ENCODE assay signal across 21 cellular contexts in the genomic region with DNA sequence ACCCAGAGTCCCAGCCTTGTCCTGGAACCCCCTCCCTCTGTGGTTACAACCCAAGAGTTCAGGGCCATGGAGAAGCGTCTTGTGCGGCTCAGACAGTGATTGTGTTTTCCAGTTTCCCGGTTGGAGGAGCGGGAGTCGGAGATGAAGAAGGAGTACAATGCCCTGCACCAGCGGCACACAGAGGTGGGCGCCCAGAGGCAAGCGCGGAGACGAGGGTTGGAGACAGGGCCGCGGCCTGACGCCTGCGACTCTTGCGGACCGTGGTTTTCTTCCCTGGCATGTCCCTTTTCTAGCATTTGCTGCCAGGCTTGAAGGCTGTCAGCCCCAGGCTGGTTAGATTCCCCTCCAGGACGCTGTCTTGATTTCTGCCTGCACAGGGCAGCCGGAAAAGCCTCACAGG. TPM values are rescaled to one million over a fixed set of nuclear protein-coding genes. Genes with fewer than 3 reads are reported as not detected.
DNase-seq lines count a peak whose midpoint lies in the region; ATAC-seq and TF ChIP-seq lines count a peak whose summit lies in the region.
"Had no signal": no experiment of that assay in that cellular context is flagged by ENCODE, and none has a peak within 500 bp of the region (broad histone marks: within the 10 kb centered on the region; RNA-seq: fewer than 3 reads in every experiment).

No MANE protein-coding gene starts in this region.

- H3K4me1 ChIP-seq in right atrium auricular region (peaks cover 0 to under 1% of the 10 kb centered on the region in 2 donors), hepatocyte (ENCODE audit: insufficient read depth) (no peaks in the 10 kb centered on the region)
- H3K4me1 ChIP-seq: Caco-2 had no signal

- intact Hi-C loops in Right ventricle myocardium inferior (cut with DNase I): no loop called here

- H3K79me2 ChIP-seq in hepatocyte: peaks cover 17% of the 10 kb centered on the region

- H3K4me2 ChIP-seq in hepatocyte: no peak overlapping the region
- H3K4me2 ChIP-seq: BLaER1 had no signal

- no peaks in the 10 kb centered on the region for H3K27me3 Mint-ChIP-seq in neural crest cell (ENCODE audit: low read depth)
- H3K27me3 Mint-ChIP-seq: B cell; CD4-positive, CD25-positive, alpha-beta regulatory T cell had no signal

- no peaks in the 10 kb centered on the region for H3K9me2 ChIP-seq in hepatocyte (replicated peaks; ENCODE audit: insufficient read depth)

- no peak overlapping the region for H3K4me3 Mint-ChIP-seq in neural crest cell
- H3K4me3 Mint-ChIP-seq in stimulated activated effector memory CD8-positive, alpha-beta T cell treated with anti-CD3 and anti-CD28 coated beads, Interleukin-12 subunit alpha, Interleukin-12 subunit beta, amount 100 ng/mL, for 72 hours: no peak overlapping the region
- H3K4me3 Mint-ChIP-seq: B cell; CD4-positive, CD25-positive, alpha-beta regulatory T cell; CD8-positive, alpha-beta T cell had no signal

- peaks cover 5% of the 10 kb centered on the region for H3K36me3 Mint-ChIP-seq in neural crest cell (ENCODE audit: low read depth)
- H3K36me3 Mint-ChIP-seq in stimulated activated effector memory CD8-positive, alpha-beta T cell treated with anti-CD3 and anti-CD28 coated beads, Interleukin-12 subunit alpha, Interleukin-12 subunit beta, amount 100 ng/mL, for 72 hours: peaks cover 49% of the 10 kb centered on the region

- H3K36me3 ChIP-seq in right atrium auricular region: peaks cover 75% of the 10 kb centered on the region
- no peaks in the 10 kb centered on the region for H3K36me3 ChIP-seq in hepatocyte (replicated peaks; ENCODE audit: insufficient read depth, low read depth)

- ATAC-seq in Right ventricle myocardium inferior: no peak
- ATAC-seq in stimulated activated effector memory CD8-positive, alpha-beta T cell treated with anti-CD3 and anti-CD28 coated beads, Interleukin-12 subunit alpha, Interleukin-12 subunit beta, amount 100 ng/mL, for 72 hours: no peak
- no peak for ATAC-seq in HG02610 (IDR thresholded peaks at IDR 0.05; ENCODE audit: unreplicated experiment)
- ATAC-seq: CD8-positive, alpha-beta T cell; GM12878 had no signal

- TF ChIP-seq CTCF in right atrium auricular region (IDR thresholded peaks at IDR 0.05) (no peak), neural crest cell (conservative IDR thresholded peaks at IDR 0.05) (no peak), foreskin fibroblast (IDR thresholded peaks at IDR 0.05; ENCODE audit: low read depth, low read length) (no peak), hepatocyte (IDR thresholded peaks at IDR 0.05; ENCODE audit: poor library complexity) (no peak)

- no peaks in the 10 kb centered on the region for H3K9me3 ChIP-seq in right atrium auricular region
- no peaks in the 10 kb centered on the region for H3K9me3 ChIP-seq in hepatocyte (ENCODE audit: low read depth)
- H3K9me3 ChIP-seq: Caco-2 had no signal

- H3K4me1 Mint-ChIP-seq in neural crest cell: no peaks in the 10 kb centered on the region
- peaks cover 10% of the 10 kb centered on the region for H3K4me1 Mint-ChIP-seq in stimulated activated effector memory CD8-positive, alpha-beta T cell treated with anti-CD3 and anti-CD28 coated beads, Interleukin-12 subunit alpha, Interleukin-12 subunit beta, amount 100 ng/mL, for 72 hours

- H4K20me1 ChIP-seq in hepatocyte (ENCODE audit: insufficient read depth, poor library complexity, severe bottlenecking): peaks cover 7% of the 10 kb centered on the region

- H2AFZ ChIP-seq in hepatocyte: no peak overlapping the region

- H3K9me3 Mint-ChIP-seq in neural crest cell: no peaks in the 10 kb centered on the region
- no peaks in the 10 kb centered on the region for H3K9me3 Mint-ChIP-seq in stimulated activated effector memory CD8-positive, alpha-beta T cell treated with anti-CD3 and anti-CD28 coated beads, Interleukin-12 subunit alpha, Interleukin-12 subunit beta, amount 100 ng/mL, for 72 hours
- H3K9me3 Mint-ChIP-seq: CD8-positive, alpha-beta T cell had no signal

- DNase-seq in Right ventricle myocardium inferior (ENCODE audit: missing footprints): peak; percentile 28
- DNase-seq in right atrium auricular region (ENCODE audit: low spot score): no peak
- no peak for DNase-seq in neural crest cell (ENCODE audit: low read depth, low spot score)
- DNase-seq in stimulated activated effector memory CD8-positive, alpha-beta T cell treated with anti-CD3 and anti-CD28 coated beads, Interleukin-12 subunit alpha, Interleukin-12 subunit beta, amount 100 ng/mL, for 72 hours (ENCODE audit: low spot score in 2 of 2): no peak
- no peak for DNase-seq in NCI-H187 (lab: John Stamatoyannopoulos, UW)
- DNase-seq in foreskin fibroblast: no peak
- no peak for DNase-seq in hepatocyte (ENCODE audit: low spot score)
- DNase-seq: Caco-2; CD4-positive, CD25-positive, alpha-beta regulatory T cell; CD8-positive, alpha-beta T cell; DMS153; DND-41; GDM1; GOT3; HCEC 1CT had no signal

- H3K27me3 ChIP-seq in right atrium auricular region: no peaks in the 10 kb centered on the region
- no peaks in the 10 kb centered on the region for H3K27me3 ChIP-seq in hepatocyte
- H3K27me3 ChIP-seq: BLaER1 had no signal

- WGBS in hepatocyte (ENCODE audit: low lambda C conversion rate, missing lambda C conversion rate): 98% methylated on average over 18 of the region's 18 CpGs

- H3K27ac ChIP-seq in right atrium auricular region (no peak overlapping the region), hepatocyte (no peak overlapping the region)
- H3K27ac ChIP-seq: 22Rv1, BLaER1, C4-2B had no signal

- H3K4me3 ChIP-seq in right atrium auricular region: no peak overlapping the region
- H3K4me3 ChIP-seq in foreskin fibroblast (ENCODE audit: low read depth in 1 of 2, low read length in 2 of 2): no peak overlapping the region
- no peak overlapping the region for H3K4me3 ChIP-seq in hepatocyte
- H3K4me3 ChIP-seq: BLaER1, GM12878 had no signal

- H3K27ac Mint-ChIP-seq in neural crest cell (ENCODE audit: unreplicated experiment): peak overlapping the region; percentile 50
- H3K27ac Mint-ChIP-seq in stimulated activated effector memory CD8-positive, alpha-beta T cell treated with anti-CD3 and anti-CD28 coated beads, Interleukin-12 subunit alpha, Interleukin-12 subunit beta, amount 100 ng/mL, for 72 hours: peak overlapping the region; percentile 23
- H3K27ac Mint-ChIP-seq: B cell; CD4-positive, CD25-positive, alpha-beta regulatory T cell; CD8-positive, alpha-beta T cell had no signal

RNA-seq across cellular contexts. Expression of gene MAPK8IP3, which starts 23.0 kb away (rescaled TPM):
- total RNA-seq in Right ventricle myocardium inferior: 66.4 TPM
- total RNA-seq in right atrium auricular region: 10 to 100 TPM; 43.1 to 43.3 TPM
- total RNA-seq in neural crest cell: 111 and 113 TPM in 2 replicates
- total RNA-seq in hepatocyte: 25.4 and 42.3 TPM in 2 replicates
- 44.9 and 71.9 TPM in 2 replicates for polyA plus RNA-seq in hepatocyte

RNA-seq across cellular contexts. Expression of gene NME3, which starts 42.3 kb away (rescaled TPM):
- total RNA-seq in Right ventricle myocardium inferior (33.9 TPM), right atrium auricular region (10 to 100 TPM; 51.3 to 56.2 TPM), neural crest cell (35.0 and 38.0 TPM in 2 replicates), hepatocyte (34.8 and 51.7 TPM in 2 replicates)
- 86.6 and 104 TPM in 2 replicates for polyA plus RNA-seq in hepatocyte

RNA-seq across cellular contexts. Expression of gene EME2, which starts 43.6 kb away (rescaled TPM):
- total RNA-seq in Right ventricle myocardium inferior (8.2 TPM), right atrium auricular region (1 to 10 TPM; 3.5 to 5.0 TPM), neural crest cell (36.5 and 37.0 TPM in 2 replicates), hepatocyte (12.0 and 17.7 TPM in 2 replicates)
- 20.8 and 28.2 TPM in 2 replicates for polyA plus RNA-seq in hepatocyte

RNA-seq across cellular contexts. Expression of gene MRPS34, which starts 43.9 kb away (rescaled TPM):
- total RNA-seq in Right ventricle myocardium inferior (80.8 TPM), right atrium auricular region (10 to 100 TPM; 58.8 to 77.9 TPM), neural crest cell (135 and 141 TPM in 2 replicates), hepatocyte (115 and 116 TPM in 2 replicates)
- 155 TPM in 2 replicates for polyA plus RNA-seq in hepatocyte

RNA-seq across cellular contexts. Expression of gene JPT2, which starts 50.9 kb away (rescaled TPM):
- 41.5 TPM for total RNA-seq in Right ventricle myocardium inferior
- total RNA-seq in right atrium auricular region: 10 to 100 TPM; 11.7 to 16.1 TPM
- 247 and 261 TPM in 2 replicates for total RNA-seq in neural crest cell
- total RNA-seq in hepatocyte: 52.0 and 56.1 TPM in 2 replicates
- 7.8 and 9.2 TPM in 2 replicates for polyA plus RNA-seq in hepatocyte
